In genomic region chr9:87497604-87498045, GRCh38 we compare ENCODE assay signal across 8 cellular contexts. TPM values are rescaled to one million over a fixed set of nuclear protein-coding genes. Genes with fewer than 3 reads are reported as not detected.
DNase-seq lines count a peak whose midpoint lies in the region; ATAC-seq, FAIRE-seq and TF ChIP-seq lines count a peak whose summit lies in the region.

Gene DAPK1 (plus strand): TSS chr9:87497867. CDS start chr9:87499078, 1,211 bp downstream.

- TF ChIP-seq CTCF in GM12874 (IDR thresholded peaks at IDR 0.05; ENCODE audit: insufficient read depth, low read depth, low read length) (peak; percentile 41), right lobe of liver (IDR thresholded peaks at IDR 0.05) (peak in 3 of 4 donors; percentile 34 to 47 (median 45)), subcutaneous adipose tissue (IDR thresholded peaks at IDR 0.05; ENCODE audit: low read depth) (no peak)

- TF ChIP-seq POLR2A in right lobe of liver (IDR thresholded peaks at IDR 0.05) = peak; percentile 62

- H3K27ac ChIP-seq in right lobe of liver = peak within 1 kb of the TSS; percentile 85 to 97 (median 94)

- peaks cover 0 to 26% (median 9%) of the 10 kb centered on the region in 4 donors for H3K4me1 ChIP-seq in right lobe of liver

- H3K4me3 ChIP-seq in right lobe of liver = peak within 1 kb of the TSS; percentile 69 to 89 (median 80)

- no peak for FAIRE-seq in RCC 7860 (lab: Jason Lieb, UNC)

- ATAC-seq in HG02981 (IDR thresholded peaks at IDR 0.05; ENCODE audit: unreplicated experiment) (peak; percentile 34), right lobe of liver (peak; percentile 78 to 90 (median 83))

- no peaks in the 10 kb centered on the region for H3K9me3 ChIP-seq in right lobe of liver

- 0% methylated on average over 8 of the region's 55 CpGs for WGBS in right lobe of liver (ENCODE audit: insufficient coverage, low coverage, low lambda C conversion rate, missing lambda C conversion rate)

- intact Hi-C loops in right lobe of liver (cut with DNase I) = no loop called here

- no peaks in the 10 kb centered on the region for H3K36me3 ChIP-seq in right lobe of liver

- H3K27me3 ChIP-seq in right lobe of liver = no peaks in the 10 kb centered on the region

- peak; percentile 78 for DNase-seq in 8988T
- DNase-seq in RCC 7860 (ENCODE audit: low spot score) = peak; percentile 58
- peak in 1 of 2 donors; percentile 89 for DNase-seq in dermis microvascular lymphatic vessel endothelial cell (ENCODE audit: low read depth in 2 of 2)
- DNase-seq in right lobe of liver = peak; percentile 89 to 91 (median 91)
- no peak for DNase-seq in MV-4-11 (lab: John Stamatoyannopoulos, UW)

RNA-seq across cellular contexts. Expression of gene DAPK1, which starts in this region (rescaled TPM):
- total RNA-seq in dermis microvascular lymphatic vessel endothelial cell (27.0 and 28.2 TPM in 2 replicates), right lobe of liver (10 to 100 TPM; 17.4 to 55.0 (median 33.9) TPM), subcutaneous adipose tissue (10 to 100 TPM; 29.5 to 63.2 (median 43.4) TPM)
